ENCODE assay signal across 6 cellular contexts in genomic region chr4:39180629-39181028, GRCh38. TPM values are rescaled to one million over a fixed set of nuclear protein-coding genes. Genes with fewer than 3 reads are reported as not detected.
A peak's percentile ranks its signal among the peaks of the same experiment; 100 is the strongest.
DNase-seq lines count a peak whose midpoint lies in the region; ATAC-seq, FAIRE-seq and TF ChIP-seq lines count a peak whose summit lies in the region.
"Not testable (repeated sequence)": the region's sequence is repeated elsewhere in the genome, so short reads cannot be mapped to it uniquely, and the experiment has no call there.

No MANE protein-coding gene starts in this region.

- H4K8ac ChIP-seq in mesenchymal stem cell (ENCODE audit: low read length), result peak overlapping the region; percentile 28
- H4K8ac ChIP-seq in neuronal stem cell (ENCODE audit: low read depth, low read length), result not testable (repeated sequence)

- not testable (repeated sequence) for H3K14ac ChIP-seq in mesenchymal stem cell (ENCODE audit: low read length in 2 of 2); neuronal stem cell (ENCODE audit: low read length)

- not testable (repeated sequence) for H3K27me3 ChIP-seq in DND-41 (ENCODE audit: insufficient read depth, low read length, poor library complexity); GM23248 (replicated peaks; ENCODE audit: insufficient read depth); SK-N-SH (ENCODE audit: insufficient read depth); K562 (ENCODE audit: control insufficient read depth in 2 of 2, insufficient read depth in 2 of 2, low read length in 2 of 2); mesenchymal stem cell (ENCODE audit: control insufficient read depth in 1 of 2, insufficient read depth in 1 of 2, low read length in 2 of 2); neuronal stem cell (ENCODE audit: control insufficient read depth in 3 of 3, insufficient read depth in 3 of 3, low read depth in 1 of 3, low read length in 3 of 3)

- H3K4me1 ChIP-seq in DND-41 (ENCODE audit: insufficient read depth, low read length), result peaks cover 19% of the 10 kb centered on the region
- not testable (repeated sequence) for H3K4me1 ChIP-seq in GM23248 (ENCODE audit: insufficient read depth); SK-N-SH (ENCODE audit: control insufficient read depth in 1 of 2, insufficient read depth in 2 of 2, low read depth in 1 of 2, low read length in 1 of 2); K562 (replicated peaks in 1 of 2; ENCODE audit: control insufficient read depth in 2 of 2, insufficient read depth in 2 of 2, low read length in 2 of 2); mesenchymal stem cell (ENCODE audit: control insufficient read depth, insufficient read depth, low read depth, low read length); neuronal stem cell (ENCODE audit: control insufficient read depth in 2 of 2, insufficient read depth in 1 of 2, low read depth in 1 of 2, low read length in 2 of 2)

- H2AFZ ChIP-seq in DND-41 (ENCODE audit: low read depth, low read length) (peak overlapping the region; percentile 41; the same call in 1 of the 2 replicates), GM23248 (0 out of 2 replicates have a peak overlapping the region, but pooled peaks have one; percentile 94), neuronal stem cell (ENCODE audit: low read length) (peak overlapping the region; percentile 29)
- H2AFZ ChIP-seq in SK-N-SH (ENCODE audit: low read depth); K562 (ENCODE audit: low read depth, low read length); mesenchymal stem cell (ENCODE audit: low read depth, low read length): not testable (repeated sequence)

- DNase-seq in DND-41; GM23248; SK-N-SH; K562 (ENCODE audit: extremely low read depth in 1 of 4, low spot score in 3 of 4); mesenchymal stem cell; neuronal stem cell (ENCODE audit: low spot score): not testable (repeated sequence)

- not testable (repeated sequence) for BruUV-seq in K562 (replicated peaks; lab: Mats Ljungman, UMichigan)

- not testable (repeated sequence) for H3K9me2 ChIP-seq in GM23248 (ENCODE audit: insufficient read depth); SK-N-SH

- intact Hi-C loops in K562 (cut with micrococcal nuclease), result not testable (repeated sequence)

- not testable (repeated sequence) for TF ChIP-seq EP300 in SK-N-SH (IDR thresholded peaks at IDR 0.05; ENCODE audit: borderline replicate concordance in 1 of 2, low read depth in 1 of 2, low read length in 1 of 2); K562 (IDR thresholded peaks at IDR 0.05; ENCODE audit: low read length)

- not testable (repeated sequence) for H4K91ac ChIP-seq in mesenchymal stem cell (ENCODE audit: low read length); neuronal stem cell (ENCODE audit: low read depth, low read length, poor library complexity)

- not testable (repeated sequence) for TF ChIP-seq CTCF in DND-41 (IDR thresholded peaks at IDR 0.05; ENCODE audit: borderline replicate concordance, extremely low read depth, low read length, poor library complexity, severe bottlenecking); SK-N-SH (IDR thresholded peaks at IDR 0.05); K562 (IDR thresholded peaks at IDR 0.05 in 2 of 3, conservative IDR thresholded peaks at IDR 0.05 in 1 of 3; ENCODE audit: insufficient read depth in 2 of 3, low read depth in 1 of 3, low read length in 3 of 3)

- not testable (repeated sequence) for H3K9me1 ChIP-seq in K562 (ENCODE audit: control insufficient read depth, insufficient read depth, low read length)

- not testable (repeated sequence) for H3K9ac ChIP-seq in DND-41 (ENCODE audit: low read depth, low read length); GM23248; SK-N-SH; K562 (ENCODE audit: insufficient read depth in 1 of 2, low read depth in 2 of 2, low read length in 2 of 2); mesenchymal stem cell (ENCODE audit: low read length); neuronal stem cell (ENCODE audit: low read depth, low read length, poor library complexity)

- H2BK15ac ChIP-seq in mesenchymal stem cell (ENCODE audit: low read depth, poor library complexity, severe bottlenecking); neuronal stem cell (ENCODE audit: low read length): not testable (repeated sequence)

- in situ Hi-C loops in GM23248 (cut with MboI); K562 (cut with MboI): not testable (repeated sequence)

- not testable (repeated sequence) for H3K79me2 ChIP-seq in DND-41 (ENCODE audit: insufficient read depth, low read length); SK-N-SH (ENCODE audit: insufficient read depth); K562 (ENCODE audit: control insufficient read depth, insufficient read depth, low read length)
- H3K79me2 ChIP-seq in GM23248 (ENCODE audit: insufficient read depth), result peaks cover 16% of the 10 kb centered on the region

- not testable (repeated sequence) for H3K4ac ChIP-seq in mesenchymal stem cell (ENCODE audit: low read depth in 1 of 2, low read length in 2 of 2); neuronal stem cell (ENCODE audit: low read length)

- H3K79me1 ChIP-seq in mesenchymal stem cell (replicated peaks; ENCODE audit: low read length, poor library complexity, severe bottlenecking), result peaks cover 11% of the 10 kb centered on the region
- not testable (repeated sequence) for H3K79me1 ChIP-seq in neuronal stem cell (ENCODE audit: low read depth, low read length)

- not testable (repeated sequence) for H3K36me3 ChIP-seq in DND-41 (ENCODE audit: insufficient read depth, low read length); GM23248 (ENCODE audit: low read depth); SK-N-SH (replicated peaks in 1 of 2; ENCODE audit: control insufficient read depth in 1 of 2, insufficient read depth in 2 of 2, low read length in 1 of 2); K562 (ENCODE audit: control insufficient read depth, insufficient read depth, low read length); mesenchymal stem cell (ENCODE audit: control insufficient read depth in 1 of 2, insufficient read depth in 2 of 2, low read depth in 1 of 2, low read length in 2 of 2); neuronal stem cell (replicated peaks in 1 of 2; ENCODE audit: control insufficient read depth in 2 of 2, insufficient read depth in 2 of 2, low read length in 2 of 2)

- peak overlapping the region; percentile 39 to 54 for H2BK12ac ChIP-seq in mesenchymal stem cell (ENCODE audit: low read length in 2 of 2)
- not testable (repeated sequence) for H2BK12ac ChIP-seq in neuronal stem cell (ENCODE audit: low read length)

- peak overlapping the region; percentile 34 for H2BK120ac ChIP-seq in mesenchymal stem cell (ENCODE audit: low read depth, low read length)
- H2BK120ac ChIP-seq in neuronal stem cell (ENCODE audit: low read depth, low read length), result not testable (repeated sequence)

- TF ChIP-seq POLR2A in K562 (conservative IDR thresholded peaks at IDR 0.05), result not testable (repeated sequence)

- CTCF ChIA-PET in SK-N-SH (lab: Yijun Ruan, JAX), result interaction anchor here (1.2 to 1.8 kb wide), 3 partner anchors 256 to 278 kb away, joined by 4 to 8 read pairs (median 5); no protein-coding TSS in a partner anchor
- CTCF ChIA-PET in K562 (lab: Yijun Ruan, JAX; ENCODE audit: low intra/inter-chr PET ratio), result not testable (repeated sequence)

- peak overlapping the region; percentile 62 to 84 for H3K18ac ChIP-seq in mesenchymal stem cell (ENCODE audit: low read depth in 1 of 2, low read length in 2 of 2)
- not testable (repeated sequence) for H3K18ac ChIP-seq in neuronal stem cell (ENCODE audit: low read length)

- not testable (repeated sequence) for H2AK5ac ChIP-seq in mesenchymal stem cell (ENCODE audit: low read length, severe bottlenecking); neuronal stem cell (ENCODE audit: low read depth, low read length)

- H3K27ac ChIP-seq in DND-41 (ENCODE audit: low read length); GM23248; SK-N-SH (ENCODE audit: low read depth in 2 of 2, low read length in 1 of 2); K562 (ENCODE audit: extremely low read depth, low read depth, low read length); mesenchymal stem cell (ENCODE audit: low read length, poor library complexity, severe bottlenecking); neuronal stem cell (replicated peaks; ENCODE audit: low read length): not testable (repeated sequence)

- not testable (repeated sequence) for H3K9me3 ChIP-seq in DND-41 (ENCODE audit: insufficient read depth, low read length, severe bottlenecking); GM23248 (ENCODE audit: low read depth); SK-N-SH; K562 (replicated peaks; ENCODE audit: control insufficient read depth, insufficient read depth, low read depth, low read length); mesenchymal stem cell (ENCODE audit: control insufficient read depth, low read length); neuronal stem cell (replicated peaks in 1 of 2; ENCODE audit: control insufficient read depth in 2 of 2, insufficient read depth in 1 of 2, low read depth in 1 of 2, low read length in 2 of 2)

- 94 to 97% methylated on average over 17 of the region's 17 CpGs for WGBS in GM23248 (ENCODE audit: low coverage in 1 of 2, low lambda C conversion rate in 2 of 2, missing lambda C conversion rate in 2 of 2), 2 experiments
- WGBS in SK-N-SH (ENCODE audit: low lambda C conversion rate), result 96% methylated on average over 17 of the region's 17 CpGs
- WGBS in K562 (ENCODE audit: insufficient coverage, low coverage, missing lambda C conversion rate), result 90% methylated on average over 9 of the region's 17 CpGs
- WGBS in mesenchymal stem cell, result over 99% methylated on average over 15 of the region's 17 CpGs
- WGBS in neuronal stem cell (ENCODE audit: extremely low coverage in 2 of 2, insufficient read length in 2 of 2, insufficient replicate concordance in 1 of 2), 2 donors, result no CpG with 5 or more reads among the region's 17 CpGs

- not testable (repeated sequence) for H4K20me1 ChIP-seq in DND-41 (ENCODE audit: insufficient read depth, low read length); GM23248 (ENCODE audit: insufficient read depth); SK-N-SH (ENCODE audit: insufficient read depth); K562 (replicated peaks; ENCODE audit: control insufficient read depth, insufficient read depth, low read length)

- H3K23ac ChIP-seq in mesenchymal stem cell (ENCODE audit: low read length in 2 of 2); neuronal stem cell (ENCODE audit: low read depth, low read length, poor library complexity): not testable (repeated sequence)

- FAIRE-seq in K562 (lab: Jason Lieb, UNC), result not testable (repeated sequence)

- not testable (repeated sequence) for H2BK5ac ChIP-seq in mesenchymal stem cell (ENCODE audit: low read depth, low read length, poor library complexity, severe bottlenecking); neuronal stem cell (ENCODE audit: low read length)

- H3K4me3 ChIP-seq in DND-41 (ENCODE audit: low read depth in 1 of 2, low read length in 2 of 2); GM23248; SK-N-SH (ENCODE audit: low read depth in 2 of 2, low read length in 1 of 2); K562; mesenchymal stem cell (ENCODE audit: insufficient read depth in 1 of 2, low read depth in 1 of 2, low read length in 2 of 2); neuronal stem cell (ENCODE audit: low read length in 2 of 2): not testable (repeated sequence)

- H3K4me2 ChIP-seq in DND-41 (ENCODE audit: insufficient read depth, low read length); GM23248 (ENCODE audit: unreplicated experiment); K562 (ENCODE audit: insufficient read depth, low read length); mesenchymal stem cell (ENCODE audit: low read length, poor library complexity, severe bottlenecking); neuronal stem cell (ENCODE audit: insufficient read depth, low read length, poor library complexity, severe bottlenecking): not testable (repeated sequence)
- peak overlapping the region; percentile 78; the same call in 1 of the 2 replicates for H3K4me2 ChIP-seq in SK-N-SH

- not testable (repeated sequence) for ATAC-seq in DND-41 (ENCODE audit: insufficient read depth, low read depth); K562

- TF ChIP-seq RAD21 in SK-N-SH (IDR thresholded peaks at IDR 0.05; ENCODE audit: low read length); K562 (CRISPR knock-in tag; conservative IDR thresholded peaks at IDR 0.05 in 1 of 2, IDR thresholded peaks at IDR 0.05 in 1 of 2): not testable (repeated sequence)

- not testable (repeated sequence) for H3F3A ChIP-seq in GM23248 (ENCODE audit: insufficient read depth); SK-N-SH (replicated peaks; ENCODE audit: insufficient read depth)

- POLR2A ChIA-PET in SK-N-SH (lab: Yijun Ruan, JAX), result not testable (repeated sequence)
- POLR2A ChIA-PET in K562 (lab: Yijun Ruan, JAX), result interaction anchor here (0.6 kb wide), 1 partner anchor 273 kb away, joined by 3 read pairs; no protein-coding TSS in a partner anchor

RNA-seq across cellular contexts. Expression of gene WDR19, which starts 1.7 kb away (rescaled TPM):
- total RNA-seq in GM23248 (2014; rRNA removed; shearing (Covaris generic)), result 23.7 and 63.7 TPM in 2 replicates
- polyA plus RNA-seq in GM23248 (2016; fragmentation: Nextera tagmentation; extraction: Ambion mirVana) (15.9 and 17.3 TPM in 2 replicates), SK-N-SH (2012; rRNA removed) (23.3 and 35.3 TPM in 2 replicates), K562 (2011; rRNA removed) (32.6 and 37.6 TPM in 2 replicates), K562 (2014; fragmentation: Illumina TruSeq; extraction: Trizol) (11.9 and 12.2 TPM in 2 replicates), K562 (2014; fragmentation: Nextera tagmentation; extraction: Ambion mirVana) (10 to 100 TPM in 1 of 2 experiments, 1 to 10 TPM in 1; 6.8 to 11.3 TPM), K562 (2014; rRNA removed) (13.3 and 13.4 TPM in 2 replicates)
- 14.8 and 17.9 TPM in 2 replicates for polyA plus RNA-seq in SK-N-SH (2012; cell fraction: cytosol; rRNA removed)
- 72.8 and 107 TPM in 2 replicates for polyA plus RNA-seq in SK-N-SH (2012; cell fraction: nucleus; rRNA removed)
- 25.4 and 80.3 TPM in 2 replicates for total RNA-seq in K562 (2011; cell fraction: chromatin; rRNA removed; ENCODE audit: low replicate concordance)
- 11.8 and 15.9 TPM in 2 replicates for total RNA-seq in K562 (2011; cell fraction: nucleolus; rRNA removed)
- total RNA-seq in K562 (2011; cell fraction: nucleoplasm; rRNA removed), result 21.7 and 40.2 TPM in 2 replicates
- total RNA-seq in K562 (2014; rRNA removed) (6.4 and 10.0 TPM in 2 replicates), K562 (2014; rRNA removed; fragmentation: Illumina TruSeq; extraction: Trizol) (11.2 and 12.9 TPM in 2 replicates), K562 (2015; rRNA removed; fragmentation: Illumina TruSeq; extraction: Trizol) (9.1 and 9.2 TPM in 2 replicates), K562 (2021) (9.5 and 10.6 TPM in 2 replicates)
- polyA plus RNA-seq in K562 (2011; cell fraction: cytosol; rRNA removed), result 6.2 and 10.9 TPM in 2 replicates
- 86.4 and 99.8 TPM in 2 replicates for polyA plus RNA-seq in K562 (2011; cell fraction: nucleus; rRNA removed)
- polyA plus RNA-seq in K562 (2012), result 12.4 and 13.1 TPM in 2 replicates
- 33.5 and 37.0 TPM in 2 replicates for polyA minus RNA-seq in K562 (2011; rRNA and poly(A)+ RNA removed)
- polyA minus RNA-seq in K562 (2011; cell fraction: cytosol; rRNA and poly(A)+ RNA removed), result 5.3 and 7.7 TPM in 2 replicates
- 27.7 and 42.3 TPM in 2 replicates for polyA minus RNA-seq in K562 (2011; cell fraction: nucleus; rRNA and poly(A)+ RNA removed)
- 33.7 TPM for polyA plus RNA-seq in mesenchymal stem cell (2013, experiment 1 of 2)
- 31.0 TPM for polyA plus RNA-seq in mesenchymal stem cell (2013, experiment 2 of 2)
- polyA plus RNA-seq in neuronal stem cell (2013, experiment 1 of 2), result 42.0 TPM
- 44.5 TPM for polyA plus RNA-seq in neuronal stem cell (2013, experiment 2 of 2)
